Comparison of ENCODE assay signal across 8 cellular contexts in the genomic region with DNA sequence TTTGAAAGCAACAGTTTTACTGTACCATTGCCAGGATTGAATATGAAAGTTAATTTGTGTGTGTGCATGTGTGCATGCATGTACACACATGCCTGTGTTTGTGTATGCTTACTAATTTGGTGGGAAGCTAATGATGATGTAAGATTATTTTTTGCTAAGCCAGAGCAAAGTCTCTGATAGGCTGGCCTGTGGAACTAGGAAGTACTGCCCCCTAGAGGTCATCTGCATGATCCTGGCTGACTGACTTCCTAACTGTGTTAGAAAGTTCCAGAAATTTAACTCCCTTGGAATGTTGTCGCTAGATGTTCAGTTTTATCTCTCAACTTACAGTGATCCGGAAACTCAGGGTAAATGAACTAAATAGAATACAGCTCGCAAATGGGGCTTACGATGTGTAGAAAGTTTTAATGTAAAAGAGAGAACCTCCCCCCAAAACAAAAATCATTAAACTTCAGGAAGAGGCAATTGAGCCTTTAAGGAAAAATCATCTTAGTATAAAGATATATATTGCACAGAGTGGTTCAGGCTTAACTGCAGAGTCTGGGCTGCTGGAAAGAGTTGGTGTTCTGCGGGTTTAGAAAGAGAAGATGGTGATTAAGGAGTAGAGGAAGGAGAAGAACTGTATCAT. TPM values are rescaled to one million over a fixed set of nuclear protein-coding genes. Genes with fewer than 3 reads are reported as not detected.
A peak's percentile ranks its signal among the peaks of the same experiment; 100 is the strongest.
DNase-seq lines count a peak whose midpoint lies in the region; ATAC-seq, FAIRE-seq and TF ChIP-seq lines count a peak whose summit lies in the region.

No MANE protein-coding gene starts in this region.

- no peaks in the 10 kb centered on the region for H3K36me3 Mint-ChIP-seq in osteocyte (ENCODE audit: unreplicated experiment)

- H3K27me3 ChIP-seq in MM.1S (replicated peaks; ENCODE audit: insufficient read depth, low read length), result no peaks in the 10 kb centered on the region
- H3K27me3 ChIP-seq in fibroblast of lung (ENCODE audit: control insufficient read depth, insufficient read depth, low read length), result no peaks in the 10 kb centered on the region

- FAIRE-seq in HTR-8/SVneo (lab: Jason Lieb, UNC), result no peak

- no peak overlapping the region for H3K9ac ChIP-seq in MM.1S (ENCODE audit: low read length)
- H3K9ac ChIP-seq in fibroblast of lung (ENCODE audit: insufficient read depth, low read length), result no peak overlapping the region

- H3K27ac ChIP-seq in MM.1S (ENCODE audit: low read length) (no peak overlapping the region), fibroblast of lung (ENCODE audit: insufficient read depth, low read length) (no peak overlapping the region)

- H3K4me1 Mint-ChIP-seq in osteocyte (ENCODE audit: unreplicated experiment), result peaks cover 13% of the 10 kb centered on the region

- H3K4me1 ChIP-seq in MM.1S (ENCODE audit: low read length) (no peaks in the 10 kb centered on the region), fibroblast of lung (ENCODE audit: control insufficient read depth, extremely low read depth, insufficient read depth, low read length) (no peaks in the 10 kb centered on the region)

- no peaks in the 10 kb centered on the region for H3F3A ChIP-seq in MM.1S (ENCODE audit: insufficient read depth, low read length)

- no peak overlapping the region for H3K27ac Mint-ChIP-seq in osteocyte (ENCODE audit: unreplicated experiment)

- H3K27me3 Mint-ChIP-seq in osteocyte (ENCODE audit: unreplicated experiment), result peaks cover 12% of the 10 kb centered on the region

- H3K9me3 ChIP-seq in MM.1S (replicated peaks; ENCODE audit: insufficient read depth, low read length), result no peaks in the 10 kb centered on the region
- H3K9me3 ChIP-seq in fibroblast of lung (ENCODE audit: control insufficient read depth, insufficient read depth, low read depth, low read length), result no peaks in the 10 kb centered on the region

- H2AFZ ChIP-seq in MM.1S (ENCODE audit: low read length) (no peak overlapping the region), fibroblast of lung (ENCODE audit: low read length) (no peak overlapping the region)

- peaks cover 14% of the 10 kb centered on the region for H3K9me3 Mint-ChIP-seq in osteocyte (ENCODE audit: unreplicated experiment)

- H3K9me2 ChIP-seq in MM.1S (replicated peaks; ENCODE audit: insufficient read depth, low read length), result no peaks in the 10 kb centered on the region

- H3K36me3 ChIP-seq in MM.1S (replicated peaks; ENCODE audit: insufficient read depth, low read length) (no peaks in the 10 kb centered on the region), fibroblast of lung (ENCODE audit: control insufficient read depth, insufficient read depth, low read length) (no peaks in the 10 kb centered on the region)

- H4K20me1 ChIP-seq in MM.1S (ENCODE audit: insufficient read depth, low read length) (no peaks in the 10 kb centered on the region), fibroblast of lung (ENCODE audit: control insufficient read depth, extremely low read depth, insufficient read depth, low read length) (no peaks in the 10 kb centered on the region)

- H3K79me2 ChIP-seq in MM.1S (ENCODE audit: low read length), result no peaks in the 10 kb centered on the region
- no peaks in the 10 kb centered on the region for H3K79me2 ChIP-seq in fibroblast of lung (ENCODE audit: control insufficient read depth, insufficient read depth, low read length)

- H3K4me2 ChIP-seq in MM.1S (ENCODE audit: low read depth, low read length) (no peak overlapping the region), fibroblast of lung (ENCODE audit: extremely low read depth, insufficient read depth, low read length) (no peak overlapping the region)

- ATAC-seq in HG03159 (IDR thresholded peaks at IDR 0.05; ENCODE audit: unreplicated experiment), result no peak

- DNase-seq in A172 (ENCODE audit: low spot score) (peak; percentile 23), MM.1S (peak; percentile 36), fibroblast of lung (ENCODE audit: low read depth in 2 of 2) (peak; percentile 20 to 57), osteocyte (ENCODE audit: extremely low spot score, unreplicated experiment) (no peak), HTR-8/SVneo (ENCODE audit: insufficient read length, low spot score) (no peak)
- DNase-seq in activated CD8-positive, alpha-beta memory T cell treated with anti-CD3 and anti-CD28 coated beads for 4 hours (ENCODE audit: low read depth in 2 of 2), result peak; percentile 16 to 31

- H3K4me3 ChIP-seq in MM.1S (ENCODE audit: low read length) (no peak overlapping the region), fibroblast of lung (replicated peaks in 1 of 4; ENCODE audit: control extremely low read depth in 1 of 4, insufficient read depth in 1 of 4, low read depth in 3 of 4, low read length in 4 of 4) (no peak overlapping the region)

- no peak overlapping the region for H3K4me3 Mint-ChIP-seq in osteocyte (ENCODE audit: unreplicated experiment)

- peak; percentile 81 for TF ChIP-seq CTCF in GM12873 (IDR thresholded peaks at IDR 0.05; ENCODE audit: insufficient read depth, low read depth, low read length, missing control alignments)
- peak; percentile 77 for TF ChIP-seq CTCF in MM.1S (IDR thresholded peaks at IDR 0.05; ENCODE audit: low read length)
- peak; percentile 41 to 57 for TF ChIP-seq CTCF in fibroblast of lung (conservative IDR thresholded peaks at IDR 0.05 in 1 of 2, IDR thresholded peaks at IDR 0.05 in 1 of 2; ENCODE audit: low read depth in 1 of 2, low read length in 2 of 2)
- TF ChIP-seq CTCF in osteocyte (IDR thresholded peaks at IDR 0.05), result peak; percentile 50

RNA-seq across cellular contexts. Expression of a gene that starts 34.3 kb away (rescaled TPM):
- total RNA-seq in A172 (2014; rRNA removed; shearing (Covaris generic)), result 89.2 and 91.2 TPM in 2 replicates
- 59.3 and 88.8 TPM in 2 replicates for total RNA-seq in fibroblast of lung
- polyA plus RNA-seq in fibroblast of lung, result 24.3 and 38.0 TPM in 2 replicates
- 15.2 and 21.8 TPM in 2 replicates for polyA plus RNA-seq in fibroblast of lung (2012)
- polyA minus RNA-seq in fibroblast of lung (ENCODE audit: low replicate concordance), result 15.3 and 39.0 TPM in 2 replicates
- 128 and 132 TPM in 2 replicates for total RNA-seq in osteocyte

Comparison
In these comparisons a context has a peak if more than half of its experiments do, and no peak if none do; other contexts are left out.
1. DNase-seq: peak in A172 (single experiment), MM.1S (single experiment), activated CD8-positive, alpha-beta memory T cell treated with anti-CD3 and anti-CD28 coated beads for 4 hours (2 of 2) and fibroblast of lung (2 of 2); none in osteocyte (single experiment) and HTR-8/SVneo (single experiment).
2. Peak in every context shown above with its lines, with median percentiles within 50 percentile points of each other: CTCF ChIP-seq.